18 cellular contexts compared by ENCODE assay signal in genomic region chr3:37899101-37899707, GRCh38. TPM values are rescaled to one million over a fixed set of nuclear protein-coding genes. Genes with fewer than 3 reads are reported as not detected.
A peak's percentile ranks its signal among the peaks of the same experiment; 100 is the strongest.
DNase-seq lines count a peak whose midpoint lies in the region; ATAC-seq and TF ChIP-seq lines count a peak whose summit lies in the region.
"Had no signal": no experiment of that assay in that cellular context is flagged by ENCODE, and none has a peak within 500 bp of the region (broad histone marks: within the 10 kb centered on the region; RNA-seq: fewer than 3 reads in every experiment).

No MANE protein-coding gene starts in this region.

- H3K4me1 Mint-ChIP-seq in natural killer cell treated with Interleukin-12 subunit alpha and Interleukin-12 subunit beta and Interleukin-15 and Interleukin-18, amount 100 ng/mL, for 72 hours (ENCODE audit: low read depth in 2 of 2): peaks cover 18 to 32% of the 10 kb centered on the region in 2 donors
- H3K4me1 Mint-ChIP-seq in mesothelial cell of epicardium: no peaks in the 10 kb centered on the region

- CTCF ChIA-PET in PC-3 (lab: Charles Lee): no interaction called here

- intact Hi-C loops in PC-3 (cut with micrococcal nuclease): no loop called here

- no peaks in the 10 kb centered on the region for H3K36me3 ChIP-seq in PC-3 (ENCODE audit: low read depth, low read length)
- H3K36me3 ChIP-seq: BLaER1 treated with 17β-estradiol and CSF1 and Interleukin-3, amounts not matched to agents 10 nM and 100 nM; lower lobe of right lung had no signal

- H3K9me3 ChIP-seq in PC-3 (ENCODE audit: low read length): no peaks in the 10 kb centered on the region
- H3K9me3 ChIP-seq: body of pancreas, lower lobe of right lung had no signal

- no peak overlapping the region for H3K4me2 ChIP-seq in PC-3 (ENCODE audit: low read length)
- H3K4me2 ChIP-seq: BLaER1 treated with 17β-estradiol and CSF1 and Interleukin-3, amounts not matched to agents 10 nM and 100 nM had no signal

- no peaks in the 10 kb centered on the region for H3K9me2 ChIP-seq in PC-3 (replicated peaks; ENCODE audit: low read length)

- peak overlapping the region in 1 of 2 donors; percentile 60 for H3K27ac Mint-ChIP-seq in natural killer cell treated with Interleukin-12 subunit alpha and Interleukin-12 subunit beta and Interleukin-15 and Interleukin-18, amount 100 ng/mL, for 72 hours
- no peak overlapping the region for H3K27ac Mint-ChIP-seq in mesothelial cell of epicardium
- H3K27ac Mint-ChIP-seq: activated T-cell treated with anti-CD3 and anti-CD28 coated beads, Interleukin-2, amount 50 U/mL, for 24 hours had no signal

- no peak overlapping the region for H3K4me3 ChIP-seq in PC-3 (ENCODE audit: low read length)
- H3K4me3 ChIP-seq: BLaER1 treated with 17β-estradiol and CSF1 and Interleukin-3, amounts not matched to agents 10 nM and 100 nM; body of pancreas; lower lobe of right lung had no signal

- no peaks in the 10 kb centered on the region for H3K4me1 ChIP-seq in PC-3 (ENCODE audit: insufficient read depth, low read length)

- no peak overlapping the region for H3K27ac ChIP-seq in PC-3 (ENCODE audit: low read length)
- H3K27ac ChIP-seq: BLaER1 treated with 17β-estradiol and CSF1 and Interleukin-3, amounts not matched to agents 10 nM and 100 nM; body of pancreas; lower lobe of right lung had no signal

- peaks cover 10% of the 10 kb centered on the region; the same call in 1 of the 2 replicates for H3K27me3 ChIP-seq in PC-3 (ENCODE audit: low read length)
- H3K27me3 ChIP-seq: BLaER1 treated with 17β-estradiol and CSF1 and Interleukin-3, amounts not matched to agents 10 nM and 100 nM; body of pancreas had no signal

- BruUV-seq in PC-3 (replicated peaks; lab: Mats Ljungman, UMichigan): no TSS peak

- no peak for TF ChIP-seq CTCF in mesothelial cell of epicardium (IDR thresholded peaks at IDR 0.05; ENCODE audit: unreplicated experiment)
- TF ChIP-seq CTCF in PC-3 (conservative IDR thresholded peaks at IDR 0.05; ENCODE audit: low read depth, low read length): no peak

- ATAC-seq in GM18907 (IDR thresholded peaks at IDR 0.05; ENCODE audit: unreplicated experiment) (peak; percentile 72), GM21529 (IDR thresholded peaks at IDR 0.05; ENCODE audit: unreplicated experiment) (peak; percentile 42), HG03432 (IDR thresholded peaks at IDR 0.05; ENCODE audit: unreplicated experiment) (peak; percentile 80), GM18519 (IDR thresholded peaks at IDR 0.05; ENCODE audit: low FRiP score, unreplicated experiment) (no peak), PC-3 (no peak)
- peak; percentile 73 to 83 for ATAC-seq in natural killer cell treated with Interleukin-12 subunit alpha and Interleukin-12 subunit beta and Interleukin-15 and Interleukin-18, amount 100 ng/mL, for 72 hours
- ATAC-seq: body of pancreas, lower lobe of right lung, sciatic nerve had no signal

- H3K4me3 Mint-ChIP-seq in natural killer cell treated with Interleukin-12 subunit alpha and Interleukin-12 subunit beta and Interleukin-15 and Interleukin-18, amount 100 ng/mL, for 72 hours: peak overlapping the region; percentile 68
- no peak overlapping the region for H3K4me3 Mint-ChIP-seq in mesothelial cell of epicardium
- H3K4me3 Mint-ChIP-seq: activated T-cell treated with anti-CD3 and anti-CD28 coated beads, Interleukin-2, amount 50 U/mL, for 24 hours had no signal

- POLR2A ChIA-PET in PC-3 (lab: Charles Lee; ENCODE audit: unreplicated experiment): interaction anchor here (0.6 kb wide), 1 partner anchor 199 kb away, joined by 7 read pairs; no protein-coding TSS in a partner anchor

- H3F3A ChIP-seq in PC-3 (ENCODE audit: low read length, unreplicated experiment): no peaks in the 10 kb centered on the region

- no peaks in the 10 kb centered on the region for H3K36me3 Mint-ChIP-seq in natural killer cell treated with Interleukin-12 subunit alpha and Interleukin-12 subunit beta and Interleukin-15 and Interleukin-18, amount 100 ng/mL, for 72 hours
- peaks cover 5% of the 10 kb centered on the region for H3K36me3 Mint-ChIP-seq in mesothelial cell of epicardium

- no peak overlapping the region for H3K9ac ChIP-seq in PC-3 (ENCODE audit: low read length)
- H3K9ac ChIP-seq: BLaER1 treated with 17β-estradiol and CSF1 and Interleukin-3, amounts not matched to agents 10 nM and 100 nM had no signal

- H3K9me3 Mint-ChIP-seq in natural killer cell treated with Interleukin-12 subunit alpha and Interleukin-12 subunit beta and Interleukin-15 and Interleukin-18, amount 100 ng/mL, for 72 hours: no peaks in the 10 kb centered on the region
- H3K9me3 Mint-ChIP-seq in mesothelial cell of epicardium: peaks cover 12% of the 10 kb centered on the region
- H3K9me3 Mint-ChIP-seq: activated T-cell treated with anti-CD3 and anti-CD28 coated beads, Interleukin-2, amount 50 U/mL, for 24 hours had no signal

- H3K79me2 ChIP-seq in PC-3 (ENCODE audit: low read length): no peaks in the 10 kb centered on the region

- no peak overlapping the region for H2AFZ ChIP-seq in PC-3 (ENCODE audit: low read length)

- no peak for DNase-seq in natural killer cell treated with Interleukin-12 subunit alpha and Interleukin-12 subunit beta and Interleukin-15 and Interleukin-18, amount 100 ng/mL, for 72 hours (ENCODE audit: low spot score)
- no peak for DNase-seq in mesothelial cell of epicardium (ENCODE audit: low spot score in 2 of 2, unreplicated experiment in 2 of 2)
- no peak for DNase-seq in PC-3
- DNase-seq in SIG-M5 (lab: John Stamatoyannopoulos, UW): no peak
- DNase-seq: activated CD4-positive, CD25-positive, alpha-beta regulatory T cell; activated T-cell treated with anti-CD3 and anti-CD28 coated beads, Interleukin-2, amount 50 U/mL, for 24 hours; body of pancreas; IMR-90; lower lobe of right lung; NCI-H1105; NCI-H2227 treated with DMSO at 0.1 percent for 48 hours; SW 1271 had no signal

- peaks cover 10 to 26% of the 10 kb centered on the region in 2 donors for H3K27me3 Mint-ChIP-seq in natural killer cell treated with Interleukin-12 subunit alpha and Interleukin-12 subunit beta and Interleukin-15 and Interleukin-18, amount 100 ng/mL, for 72 hours
- no peaks in the 10 kb centered on the region for H3K27me3 Mint-ChIP-seq in mesothelial cell of epicardium (ENCODE audit: low read depth)

- H4K20me1 ChIP-seq in PC-3 (ENCODE audit: low read length): no peaks in the 10 kb centered on the region
- H4K20me1 ChIP-seq: BLaER1 treated with 17β-estradiol and CSF1 and Interleukin-3, amounts not matched to agents 10 nM and 100 nM had no signal

RNA-seq across cellular contexts. Expression of gene CTDSPL, which starts 37.5 kb away (rescaled TPM):
- 1 to 10 TPM in 1 of 2 donors, under 1 TPM in 1; 0.69 to 1.3 TPM for total RNA-seq in natural killer cell treated with Interleukin-12 subunit alpha and Interleukin-12 subunit beta and Interleukin-15 and Interleukin-18, amount 100 ng/mL, for 72 hours
- total RNA-seq in mesothelial cell of epicardium: 29.1 to 33.9 TPM (median 29.9 TPM) in 3 replicates
- total RNA-seq in PC-3 (2014; rRNA removed): 6.1 and 11.7 TPM in 2 replicates

Comparison
In these comparisons a context has a peak if more than half of its experiments do, and no peak if none do; other contexts are left out.
1. ATAC-seq: peak in GM18907 (single experiment), GM21529 (single experiment), HG03432 (single experiment) and natural killer cell treated with Interleukin-12 subunit alpha and Interleukin-12 subunit beta and Interleukin-15 and Interleukin-18, amount 100 ng/mL, for 72 hours (2 of 2); none in GM18519 (single experiment) and PC-3 (single experiment).